Comparison of ENCODE assay signal across 8 cellular contexts in genomic region chr2:98518106-98518505, GRCh38.
A peak's percentile ranks its signal among the peaks of the same experiment; 100 is the strongest.
DNase-seq lines count a peak whose midpoint lies in the region; ATAC-seq and TF ChIP-seq lines count a peak whose summit lies in the region.

No MANE protein-coding gene starts in this region.

- H3K36me3 ChIP-seq in neural progenitor cell, result no peaks in the 10 kb centered on the region

- ATAC-seq in GM21423 (IDR thresholded peaks at IDR 0.05; ENCODE audit: unreplicated experiment), result no peak
- ATAC-seq in HG03108 (IDR thresholded peaks at IDR 0.05; ENCODE audit: unreplicated experiment), result no peak
- no peak for ATAC-seq in GM21619 (IDR thresholded peaks at IDR 0.05; ENCODE audit: unreplicated experiment)

- H2AFZ ChIP-seq in neural progenitor cell (replicated peaks), result no peak overlapping the region

- H3K4me2 ChIP-seq in neural progenitor cell, result no peak overlapping the region

- H3K9me3 ChIP-seq in neural progenitor cell (ENCODE audit: low read depth), result no peaks in the 10 kb centered on the region

- H3K27me3 Mint-ChIP-seq in neural progenitor cell (ENCODE audit: insufficient read depth, low read depth), result peaks cover 2% of the 10 kb centered on the region

- H3F3A ChIP-seq in neural progenitor cell (ENCODE audit: low read depth), result no peaks in the 10 kb centered on the region

- H3K27ac Mint-ChIP-seq in neural progenitor cell, result no peak overlapping the region

- peaks cover 11% of the 10 kb centered on the region for H3K4me1 ChIP-seq in neural progenitor cell

- no peak overlapping the region for H3K4me3 ChIP-seq in WI38 (ENCODE audit: low read depth, low read length)
- H3K4me3 ChIP-seq in neural progenitor cell, result no peak overlapping the region

- peak; percentile 51 for DNase-seq in activated gamma-delta T cell treated with Interleukin-2 at 50 U/mL for 16 hours
- no peak for DNase-seq in activated gamma-delta T cell (lab: John Stamatoyannopoulos, UW)
- peak; percentile 71 for DNase-seq in dermis blood vessel endothelial cell
- DNase-seq in neural progenitor cell (ENCODE audit: low spot score), result peak; percentile 19

- H4K20me1 ChIP-seq in neural progenitor cell (ENCODE audit: low read depth), result no peaks in the 10 kb centered on the region

- no peak overlapping the region for H3K27ac ChIP-seq in neural progenitor cell

- H3K79me2 ChIP-seq in neural progenitor cell (ENCODE audit: low read depth), result peaks cover 14% of the 10 kb centered on the region

- H3K4me1 Mint-ChIP-seq in neural progenitor cell, result peaks cover 17% of the 10 kb centered on the region

- H3K4me3 Mint-ChIP-seq in neural progenitor cell, result no peak overlapping the region

- no peaks in the 10 kb centered on the region for H3K27me3 ChIP-seq in neural progenitor cell

- H3K9me3 Mint-ChIP-seq in neural progenitor cell, result no peaks in the 10 kb centered on the region

- no peak overlapping the region for H3K9ac ChIP-seq in neural progenitor cell

- peaks cover 14% of the 10 kb centered on the region for H3K36me3 Mint-ChIP-seq in neural progenitor cell

- TF ChIP-seq CTCF in WI38 (IDR thresholded peaks at IDR 0.05; ENCODE audit: low read depth, low read length) (0 out of 2 replicates have a peak, but pooled peaks have one; percentile 13), neural progenitor cell (IDR thresholded peaks at IDR 0.05) (peak; percentile 50)
